8 cellular contexts compared by ENCODE assay signal in genomic region chr17:76000016-76000754, GRCh38. TPM values are rescaled to one million over a fixed set of nuclear protein-coding genes. Genes with fewer than 3 reads are reported as not detected.
DNase-seq lines count a peak whose midpoint lies in the region; ATAC-seq and TF ChIP-seq lines count a peak whose summit lies in the region.

No MANE protein-coding gene starts in this region.

- H3K9me3 ChIP-seq in Peyer's patch (no peaks in the 10 kb centered on the region), heart right ventricle (no peaks in the 10 kb centered on the region)

- H3K4me1 ChIP-seq in Peyer's patch (peaks cover 0 to 75% (median 9%) of the 10 kb centered on the region in 4 donors), heart right ventricle (peaks cover 0 to 23% (median 4%) of the 10 kb centered on the region in 9 donors)

- intact Hi-C loops in heart right ventricle (cut with DNase I) = loop anchor here in 1 of 10 donors (10.0 kb wide), 1 partner anchor 235 kb away; the partner anchor contains the start of gene GALK1

- 74 to 76% methylated on average over 31 of the region's 31 CpGs for WGBS in heart right ventricle, 2 donors

- ATAC-seq in heart right ventricle = peak in 3 of 8 donors; percentile 23 to 29 (median 28)

- TF ChIP-seq CTCF in GM13976 (IDR thresholded peaks at IDR 0.05; ENCODE audit: borderline replicate concordance, control extremely low read depth, extremely low read depth, insufficient read depth, missing control alignments) (peak; percentile 73), Peyer's patch (IDR thresholded peaks at IDR 0.05) (peak; percentile 29 to 77 (median 58)), heart right ventricle (IDR thresholded peaks at IDR 0.05) (peak; percentile 21 to 74 (median 60))

- H3K27me3 ChIP-seq in Peyer's patch (no peaks in the 10 kb centered on the region), heart right ventricle (no peaks in the 10 kb centered on the region)

- in situ Hi-C loops in GM13976 (cut with MboI; ENCODE audit: low sequenced_read_pairs, unreplicated experiment) = loop anchor here (10.0 kb wide), 1 partner anchor 295 kb away; no protein-coding TSS in a partner anchor

- no peak overlapping the region for H3K4me3 ChIP-seq in Peyer's patch
- no peak overlapping the region for H3K4me3 ChIP-seq in heart right ventricle

- peak; percentile 88 for DNase-seq in 8988T
- peak; percentile 90 for DNase-seq in GM13976 (ENCODE audit: low spot score)
- DNase-seq in Peyer's patch = peak; percentile 40 to 80 (median 75)
- peak; percentile 38 for DNase-seq in activated gamma-delta T cell treated with anti-CD3 and anti-CD28 coated beads, Interleukin-2, amount 50 U/mL, for 16 hours (ENCODE audit: low read depth)
- DNase-seq in heart right ventricle = no peak
- peak; percentile 38 to 55 for DNase-seq in stimulated activated CD4-positive, alpha-beta T cell treated with anti-CD3 and anti-CD28 coated beads, Interleukin-15, amount 100 ng/mL, for 1 hour (ENCODE audit: low read depth in 1 of 2, low spot score in 1 of 2)
- DNase-seq in NCI-H146 treated with DMSO at 0.1 percent for 48 hours (lab: John Stamatoyannopoulos, UW; ENCODE audit: unreplicated experiment) = no peak
- no peak for DNase-seq in GOT3 (lab: John Stamatoyannopoulos, UW)

- TF ChIP-seq POLR2A in Peyer's patch (IDR thresholded peaks at IDR 0.05) = no peak

- H3K27ac ChIP-seq in Peyer's patch (no peak overlapping the region), heart right ventricle (no peak overlapping the region)

- H3K36me3 ChIP-seq in Peyer's patch (peaks cover 0 to 15% (median 0%) of the 10 kb centered on the region in 3 donors), heart right ventricle (peaks cover 0 to 24% (median 0%) of the 10 kb centered on the region in 9 donors)

RNA-seq across cellular contexts. Expression of gene CDK3, which starts 0.5 kb away (rescaled TPM):
- total RNA-seq in Peyer's patch = 10 to 100 TPM; 11.7 to 38.7 (median 23.5) TPM
- 1 to 10 TPM in 7 of 10 donors, under 1 TPM in 3; 0.52 to 2.2 (median 1.3) TPM for total RNA-seq in heart right ventricle
- polyA plus RNA-seq in heart right ventricle = 10 to 100 TPM in 1 of 2 donors, 1 to 10 TPM in 1; 2.4 to 11.3 TPM

RNA-seq across cellular contexts. Expression of gene TEN1, which starts 21.1 kb away (rescaled TPM):
- total RNA-seq in Peyer's patch (10 to 100 TPM in 3 of 4 donors, not detected in 1; 15.2 to 95.1 (median 27.9) TPM), heart right ventricle (10 to 100 TPM in 3 of 10 donors, 1 to 10 TPM in 7; 4.4 to 13.3 (median 9.0) TPM)
- polyA plus RNA-seq in heart right ventricle = 10 to 100 TPM; 19.5 to 20.1 TPM

RNA-seq across cellular contexts. Expression of gene ACOX1, which starts 21.2 kb away (rescaled TPM):
- 100 to 1,000 TPM in 3 of 4 donors, 10 to 100 TPM in 1; 26.4 to 268 (median 193) TPM for total RNA-seq in Peyer's patch
- total RNA-seq in heart right ventricle = 100 to 1,000 TPM in 1 of 10 donors, 10 to 100 TPM in 9; 76.0 to 105 (median 94.0) TPM
- polyA plus RNA-seq in heart right ventricle = 10 to 100 TPM; 11.1 to 45.8 TPM

RNA-seq across cellular contexts. Expression of gene EVPL, which starts 26.9 kb away (rescaled TPM):
- total RNA-seq in Peyer's patch (10 to 100 TPM; 26.4 to 87.8 (median 55.0) TPM), heart right ventricle (under 1 TPM in 4 of 10 donors, not detected in 6; 0.04 to 0.31 (median 0.05) TPM)
- under 1 TPM; 0.04 to 0.07 TPM for polyA plus RNA-seq in heart right ventricle

RNA-seq across cellular contexts. Expression of gene FBF1, which starts 59.3 kb away (rescaled TPM):
- total RNA-seq in Peyer's patch = 10 to 100 TPM in 3 of 4 donors, 1 to 10 TPM in 1; 7.2 to 47.0 (median 25.0) TPM
- 1 to 10 TPM; 2.1 to 6.3 (median 2.8) TPM for total RNA-seq in heart right ventricle
- polyA plus RNA-seq in heart right ventricle = 1 to 10 TPM; 1.6 to 8.3 TPM

Comparison
In these comparisons a context has a peak if more than half of its experiments do, and no peak if none do; other contexts are left out.
1. DNase-seq: peak in 8988T (single experiment), GM13976 (single experiment), Peyer's patch (3 of 3), activated gamma-delta T cell treated with anti-CD3 and anti-CD28 coated beads, Interleukin-2, amount 50 U/mL, for 16 hours (single experiment) and stimulated activated CD4-positive, alpha-beta T cell treated with anti-CD3 and anti-CD28 coated beads, Interleukin-15, amount 100 ng/mL, for 1 hour (2 of 2); none in heart right ventricle (0 of 2), NCI-H146 treated with DMSO at 0.1 percent for 48 hours (single experiment) and GOT3 (single experiment).
2. Peak in every context shown above with its lines, with median percentiles within 50 percentile points of each other: CTCF ChIP-seq.